In the genomic region with DNA sequence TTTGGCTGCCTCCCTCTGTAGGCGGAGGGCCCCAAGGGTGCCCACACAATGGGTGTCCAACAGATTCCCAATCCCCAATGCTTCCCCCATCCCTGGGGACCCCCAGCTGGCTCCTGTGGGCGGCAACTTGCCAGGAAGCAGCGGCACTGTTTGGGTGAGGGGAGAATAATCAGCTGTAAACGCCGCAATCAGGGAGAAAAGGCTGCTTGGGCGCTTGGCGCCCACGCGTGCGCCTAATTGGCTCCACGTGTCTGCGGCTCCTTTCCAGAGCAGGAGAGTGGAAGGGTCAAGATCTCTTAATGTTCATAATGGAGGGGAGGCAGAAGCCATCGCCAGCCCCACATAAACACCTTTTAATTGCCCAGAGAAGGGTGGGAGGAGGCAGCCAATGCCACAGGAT, we compare ENCODE assay signal across 20 cellular contexts.
A peak's percentile ranks its signal among the peaks of the same experiment; 100 is the strongest.
DNase-seq lines count a peak whose midpoint lies in the region; ATAC-seq and TF ChIP-seq lines count a peak whose summit lies in the region.
"Had no signal": no experiment of that assay in that cellular context is flagged by ENCODE, and none has a peak within 500 bp of the region (broad histone marks: within the 10 kb centered on the region; RNA-seq: fewer than 3 reads in every experiment).

No MANE protein-coding gene starts in this region.

- H3K27ac ChIP-seq in neural progenitor cell = no peak overlapping the region
- H3K27ac ChIP-seq in upper lobe of right lung = no peak overlapping the region
- H3K27ac ChIP-seq: BLaER1, SJCRH30 had no signal

- peaks cover 12% of the 10 kb centered on the region for H3F3A ChIP-seq in neural progenitor cell (ENCODE audit: low read depth)

- peak; percentile 39 for DNase-seq in NCI-H748 (lab: John Stamatoyannopoulos, UW; ENCODE audit: unreplicated experiment)
- DNase-seq in NCI-H748 treated with DMSO at 0.1 percent for 48 hours (lab: John Stamatoyannopoulos, UW) = no peak
- DNase-seq in central memory CD8-positive, alpha-beta T cell (ENCODE audit: low spot score in 2 of 2) = no peak
- DNase-seq in neural progenitor cell (ENCODE audit: low spot score) = no peak
- DNase-seq in HPDE6-E6E7 (ENCODE audit: extremely low spot score) = no peak
- DNase-seq in upper lobe of right lung = no peak
- DNase-seq in activated CD8-positive, alpha-beta memory T cell treated with anti-CD3 and anti-CD28 coated beads for 24 hours = no peak
- DNase-seq: CD4-positive, CD25-positive, alpha-beta regulatory T cell; DMS153; DND-41; KBM-7; MV-4-11; NCI-H1694 treated with DMSO at 0.1 percent for 48 hours; NCI-H2081; NCI-H2171; NCI-H446; NCI-H526 had no signal

- H3K9ac ChIP-seq in neural progenitor cell = no peak overlapping the region
- H3K9ac ChIP-seq: BLaER1 had no signal

- no peak overlapping the region for H3K4me2 ChIP-seq in neural progenitor cell
- H3K4me2 ChIP-seq: BLaER1 had no signal

- intact Hi-C loops in upper lobe of right lung (cut with DNase I) = no loop called here

- H3K27me3 ChIP-seq in neural progenitor cell (no peaks in the 10 kb centered on the region), upper lobe of right lung (no peaks in the 10 kb centered on the region)
- H3K27me3 ChIP-seq: BLaER1 had no signal

- TF ChIP-seq CTCF in neural progenitor cell (IDR thresholded peaks at IDR 0.05) = no peak
- no peak for TF ChIP-seq CTCF in upper lobe of right lung (IDR thresholded peaks at IDR 0.05)

- H3K4me1 ChIP-seq in neural progenitor cell (peaks cover 21% of the 10 kb centered on the region), upper lobe of right lung (peaks cover 3% of the 10 kb centered on the region)
- H3K4me1 ChIP-seq: SJCRH30 had no signal

- H3K36me3 ChIP-seq in neural progenitor cell = no peaks in the 10 kb centered on the region
- no peaks in the 10 kb centered on the region for H3K36me3 ChIP-seq in upper lobe of right lung
- H3K36me3 ChIP-seq: BLaER1, SJCRH30 had no signal

- H3K27ac Mint-ChIP-seq in central memory CD8-positive, alpha-beta T cell (ENCODE audit: low read depth) = peak overlapping the region; percentile 86
- H3K27ac Mint-ChIP-seq in neural progenitor cell = peak overlapping the region; percentile 29

- ATAC-seq in central memory CD8-positive, alpha-beta T cell (replicated peaks; ENCODE audit: extremely low read depth, poor library complexity, severe bottlenecking) = no peak
- no peak for ATAC-seq in upper lobe of right lung
- ATAC-seq: Right ventricle myocardium inferior had no signal

- no peaks in the 10 kb centered on the region for H3K36me3 Mint-ChIP-seq in central memory CD8-positive, alpha-beta T cell (ENCODE audit: insufficient read depth)
- no peaks in the 10 kb centered on the region for H3K36me3 Mint-ChIP-seq in neural progenitor cell
- H3K36me3 Mint-ChIP-seq: CD4-positive, CD25-positive, alpha-beta regulatory T cell had no signal

- H3K4me3 Mint-ChIP-seq in central memory CD8-positive, alpha-beta T cell = no peak overlapping the region
- no peak overlapping the region for H3K4me3 Mint-ChIP-seq in neural progenitor cell
- H3K4me3 Mint-ChIP-seq: CD4-positive, CD25-positive, alpha-beta regulatory T cell had no signal

- no peaks in the 10 kb centered on the region for H3K79me2 ChIP-seq in neural progenitor cell (ENCODE audit: low read depth)

- H3K4me3 ChIP-seq in neural progenitor cell = no peak overlapping the region
- H3K4me3 ChIP-seq in upper lobe of right lung = no peak overlapping the region
- H3K4me3 ChIP-seq: BLaER1, SJCRH30 had no signal

- H3K9me3 ChIP-seq in neural progenitor cell (ENCODE audit: low read depth) (no peaks in the 10 kb centered on the region), upper lobe of right lung (no peaks in the 10 kb centered on the region)
- H3K9me3 ChIP-seq: BLaER1, SJCRH30 had no signal

- no peak overlapping the region for H2AFZ ChIP-seq in neural progenitor cell (replicated peaks)

- no peaks in the 10 kb centered on the region for H3K27me3 Mint-ChIP-seq in central memory CD8-positive, alpha-beta T cell
- peaks cover 4% of the 10 kb centered on the region for H3K27me3 Mint-ChIP-seq in neural progenitor cell (ENCODE audit: insufficient read depth, low read depth)
- H3K27me3 Mint-ChIP-seq: CD4-positive, CD25-positive, alpha-beta regulatory T cell had no signal

- H3K9me3 Mint-ChIP-seq in central memory CD8-positive, alpha-beta T cell = no peaks in the 10 kb centered on the region
- H3K9me3 Mint-ChIP-seq in neural progenitor cell = no peaks in the 10 kb centered on the region
- H3K9me3 Mint-ChIP-seq: CD4-positive, CD25-positive, alpha-beta regulatory T cell had no signal

- peaks cover 52% of the 10 kb centered on the region for H3K4me1 Mint-ChIP-seq in central memory CD8-positive, alpha-beta T cell
- H3K4me1 Mint-ChIP-seq in neural progenitor cell = peaks cover 15% of the 10 kb centered on the region

- peaks cover 15% of the 10 kb centered on the region for H4K20me1 ChIP-seq in neural progenitor cell (ENCODE audit: low read depth)
- H4K20me1 ChIP-seq: BLaER1 had no signal
